Comparison of ENCODE assay signal across 9 cellular contexts in genomic region chr7:107150375-107151073, GRCh38. TPM values are rescaled to one million over a fixed set of nuclear protein-coding genes. Genes with fewer than 3 reads are reported as not detected.
DNase-seq lines count a peak whose midpoint lies in the region; ATAC-seq and TF ChIP-seq lines count a peak whose summit lies in the region.
"Had no signal": no experiment of that assay in that cellular context is flagged by ENCODE, and none has a peak within 500 bp of the region (broad histone marks: within the 10 kb centered on the region; RNA-seq: fewer than 3 reads in every experiment).

No MANE protein-coding gene starts in this region.

- ATAC-seq in T-cell (replicated peaks in 1 of 4) (peak; percentile 71 to 85 (median 73)), GM19328 (IDR thresholded peaks at IDR 0.05; ENCODE audit: unreplicated experiment) (no peak), HG03521 (IDR thresholded peaks at IDR 0.05; ENCODE audit: unreplicated experiment) (no peak)

- no peak for TF ChIP-seq POLR2A in adrenal gland (IDR thresholded peaks at IDR 0.05)

- peaks cover 6 to 15% of the 10 kb centered on the region in 2 donors for H3K4me1 ChIP-seq in adrenal gland (replicated peaks in 1 of 2)
- H3K4me1 ChIP-seq in hepatocyte (ENCODE audit: insufficient read depth) = no peaks in the 10 kb centered on the region

- H3K27me3 ChIP-seq in adrenal gland (no peaks in the 10 kb centered on the region), hepatocyte (no peaks in the 10 kb centered on the region)

- H3K27ac Mint-ChIP-seq in T-cell = no peak overlapping the region
- H3K27ac Mint-ChIP-seq: activated naive CD8-positive, alpha-beta T cell had no signal

- no peak overlapping the region for H3K4me3 Mint-ChIP-seq in T-cell
- H3K4me3 Mint-ChIP-seq: activated naive CD8-positive, alpha-beta T cell had no signal

- no peaks in the 10 kb centered on the region for H3K9me3 Mint-ChIP-seq in T-cell

- POLR2A ChIA-PET in T-cell (lab: Charles Lee) = interaction anchor here (0.5 to 1.7 kb wide), 3 partner anchors 12 to 24 kb away, joined by 3 to 10 read pairs (median 4); partner anchors contain the start of gene HBP1 (in 1 of the 2)

- no peaks in the 10 kb centered on the region for H3K27me3 Mint-ChIP-seq in T-cell
- H3K27me3 Mint-ChIP-seq: activated naive CD8-positive, alpha-beta T cell had no signal

- H3K79me2 ChIP-seq in hepatocyte = no peaks in the 10 kb centered on the region

- intact Hi-C loops in adrenal gland (cut with DNase I) = loop anchor here in 1 of 2 donors (10.0 kb wide), 1 partner anchor 196 kb away; no protein-coding TSS in a partner anchor

- H3K9me3 ChIP-seq in adrenal gland (replicated peaks in 1 of 3) (no peaks in the 10 kb centered on the region), hepatocyte (ENCODE audit: low read depth) (no peaks in the 10 kb centered on the region)

- peak; percentile 64 to 79 (median 68) for TF ChIP-seq CTCF in adrenal gland (IDR thresholded peaks at IDR 0.05)
- TF ChIP-seq CTCF in hepatocyte (IDR thresholded peaks at IDR 0.05; ENCODE audit: poor library complexity) = peak; percentile 73

- no peak overlapping the region for H3K4me2 ChIP-seq in hepatocyte

- H3K36me3 ChIP-seq in adrenal gland (replicated peaks in 1 of 2) (no peaks in the 10 kb centered on the region), hepatocyte (replicated peaks; ENCODE audit: insufficient read depth, low read depth) (no peaks in the 10 kb centered on the region)

- H3K36me3 Mint-ChIP-seq in T-cell = no peaks in the 10 kb centered on the region
- H3K36me3 Mint-ChIP-seq: activated naive CD8-positive, alpha-beta T cell had no signal

- H2AFZ ChIP-seq in hepatocyte = no peak overlapping the region

- no peak overlapping the region for H3K27ac ChIP-seq in adrenal gland
- no peak overlapping the region for H3K27ac ChIP-seq in hepatocyte

- no peaks in the 10 kb centered on the region for H4K20me1 ChIP-seq in hepatocyte (ENCODE audit: insufficient read depth, poor library complexity, severe bottlenecking)

- no peaks in the 10 kb centered on the region for H3K9me2 ChIP-seq in hepatocyte (replicated peaks; ENCODE audit: insufficient read depth)

- CTCF ChIA-PET in T-cell (lab: Charles Lee) = interaction anchor here (0.5 to 7.0 kb wide), 37 partner anchors 12 to 724 kb away, joined by 3 to 101 read pairs (median 4); partner anchors contain the start of gene HBP1 (in 1 of the 2)

- DNase-seq in ELR (ENCODE audit: low read depth) = peak; percentile 76
- peak; percentile 39 for DNase-seq in NCI-H1105 (lab: John Stamatoyannopoulos, UW)
- peak; percentile 43 to 82 (median 74) for DNase-seq in T-cell
- peak; percentile 66 to 96 (median 85) for DNase-seq in adrenal gland
- DNase-seq in hepatocyte (ENCODE audit: low spot score) = peak; percentile 86
- peak; percentile 33 to 81 (median 64) for DNase-seq in stimulated activated CD4-positive, alpha-beta T cell treated with anti-CD3 and anti-CD28 coated beads, Interleukin-12 subunit alpha, Interleukin-12 subunit beta, amount 100 ng/mL, for 48 hours (ENCODE audit: low read depth in 2 of 3, low spot score in 1 of 3)

- peaks cover 0 to 7% (median 5%) of the 10 kb centered on the region in 3 donors for H3K4me1 Mint-ChIP-seq in T-cell

- WGBS in adrenal gland, 4 donors = 23 to 26% (median 25%) methylated on average over 4 of the region's 4 CpGs
- WGBS in hepatocyte (ENCODE audit: low lambda C conversion rate, missing lambda C conversion rate) = 27% methylated on average over 4 of the region's 4 CpGs

- no peak overlapping the region for H3K4me3 ChIP-seq in adrenal gland
- no peak overlapping the region for H3K4me3 ChIP-seq in hepatocyte

RNA-seq across cellular contexts. Expression of gene HBP1, which starts 18.3 kb away (rescaled TPM):
- 100 to 1,000 TPM in 2 of 5 donors, 10 to 100 TPM in 3; 78.6 to 211 (median 92.0) TPM for total RNA-seq in T-cell
- 100 to 1,000 TPM in 4 of 8 donors, 10 to 100 TPM in 4; 43.9 to 158 (median 96.5) TPM for total RNA-seq in adrenal gland
- polyA plus RNA-seq in adrenal gland = 10 to 100 TPM; 36.2 to 76.2 (median 40.4) TPM
- 84.7 and 100 TPM in 2 replicates for total RNA-seq in hepatocyte
- polyA plus RNA-seq in hepatocyte = 47.7 and 53.9 TPM in 2 replicates

Comparison
In these comparisons a context has a peak if more than half of its experiments do, and no peak if none do; other contexts are left out.
1. ATAC-seq: peak in T-cell (4 of 4); none in GM19328 (single experiment) and HG03521 (single experiment).
2. Peak in every context shown above with its lines, with median percentiles within 50 percentile points of each other: DNase-seq.